In the genomic region with DNA sequence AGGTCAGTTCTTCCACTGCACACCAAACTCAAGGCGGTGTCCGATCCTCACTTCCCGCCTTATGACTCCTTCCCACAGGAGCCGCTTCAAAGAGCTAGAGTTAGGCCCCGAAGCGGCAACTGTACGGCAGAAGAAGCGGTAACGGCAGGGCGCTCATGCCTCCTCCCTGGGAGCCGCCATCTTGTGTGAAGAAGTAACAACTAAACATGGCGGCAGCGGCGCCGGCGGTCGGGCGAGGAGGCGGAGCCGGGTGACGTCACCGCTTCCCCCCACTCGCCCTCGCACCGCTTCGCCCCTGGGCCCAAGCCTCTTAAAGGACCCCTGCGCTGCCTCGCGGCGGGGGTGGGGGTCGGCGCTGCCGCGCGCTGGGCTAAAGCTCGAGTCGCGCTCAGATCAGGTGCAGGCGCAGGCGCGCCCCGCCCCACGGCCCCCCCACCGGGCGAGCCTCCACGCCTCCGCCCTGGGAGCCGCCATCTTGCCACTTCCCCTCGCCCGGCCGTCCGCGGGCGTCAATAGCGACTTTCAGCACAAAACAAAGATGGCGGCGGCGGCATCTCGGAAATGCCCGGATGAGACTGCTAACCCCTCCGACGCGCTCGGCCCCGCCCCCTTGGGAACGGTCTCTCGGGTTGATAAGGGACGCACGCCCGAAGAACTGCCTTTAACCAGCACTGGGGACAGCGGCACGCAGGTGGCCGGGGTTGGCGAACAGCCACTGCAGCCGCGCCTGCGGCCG, we compare ENCODE assay signal across 8 cellular contexts. TPM values are rescaled to one million over a fixed set of nuclear protein-coding genes. Genes with fewer than 3 reads are reported as not detected.
DNase-seq lines count a peak whose midpoint lies in the region; ATAC-seq and TF ChIP-seq lines count a peak whose summit lies in the region.

A gene (minus strand): TSS at position 187 of the 736 bp plus-strand sequence. CDS start 978 bp downstream, outside the sequence.

- peaks cover 8% of the 10 kb centered on the region for H3K79me1 ChIP-seq in neuronal stem cell (ENCODE audit: low read depth, low read length)

- peak; percentile 89 for DNase-seq in EL
- DNase-seq in GOT3 (lab: John Stamatoyannopoulos, UW), result peak; percentile 63
- no peak for DNase-seq in LNCaP clone FGC (ENCODE audit: low read depth)
- peak; percentile 26 for DNase-seq in SHP77 treated with DMSO at 0.1 percent for 48 hours (lab: John Stamatoyannopoulos, UW)
- DNase-seq in activated gamma-delta T cell treated with anti-CD3 and anti-CD28 coated beads, Interleukin-2, amount 50 U/mL, for 16 hours (ENCODE audit: low read depth), result peak; percentile 90
- peak; percentile 52 to 78 for DNase-seq in foreskin keratinocyte
- peak; percentile 88 for DNase-seq in neuronal stem cell (ENCODE audit: low spot score)

- peak within 1 kb of the TSS; percentile 57 for H3K4me2 ChIP-seq in neuronal stem cell (ENCODE audit: insufficient read depth, low read length, poor library complexity, severe bottlenecking)

- no CpG with 5 or more reads among the region's 78 CpGs for WGBS in neuronal stem cell (ENCODE audit: extremely low coverage in 2 of 2, insufficient read length in 2 of 2, insufficient replicate concordance in 1 of 2), 2 donors

- peak within 1 kb of the TSS; percentile 69 for H3K4me3 ChIP-seq in LNCaP clone FGC (ENCODE audit: low read depth, low read length)
- H3K4me3 ChIP-seq in neuronal stem cell (ENCODE audit: low read length in 2 of 2), result peak within 1 kb of the TSS; percentile 66 to 88

- H3K4me1 ChIP-seq in foreskin keratinocyte (no peaks in the 10 kb centered on the region), neuronal stem cell (ENCODE audit: control insufficient read depth in 2 of 2, insufficient read depth in 1 of 2, low read depth in 1 of 2, low read length in 2 of 2) (peaks cover 18 to 32% of the 10 kb centered on the region in 2 donors)

- H3K36me3 ChIP-seq in neuronal stem cell (replicated peaks in 1 of 2; ENCODE audit: control insufficient read depth in 2 of 2, insufficient read depth in 2 of 2, low read length in 2 of 2), result peaks cover 0 to 29% of the 10 kb centered on the region in 2 donors

- peak within 1 kb of the TSS; percentile 93 for H3K9ac ChIP-seq in neuronal stem cell (ENCODE audit: low read depth, low read length, poor library complexity)

- no peaks in the 10 kb centered on the region for H3K27me3 ChIP-seq in foreskin keratinocyte
- H3K27me3 ChIP-seq in neuronal stem cell (ENCODE audit: control insufficient read depth in 3 of 3, insufficient read depth in 3 of 3, low read depth in 1 of 3, low read length in 3 of 3), result peaks cover 0 to 19% (median 0%) of the 10 kb centered on the region in 3 experiments

- peak within 1 kb of the TSS; percentile 91 for H2BK120ac ChIP-seq in neuronal stem cell (ENCODE audit: low read depth, low read length)

- peak within 1 kb of the TSS; percentile 85 for H3K23ac ChIP-seq in neuronal stem cell (ENCODE audit: low read depth, low read length, poor library complexity)

- H3K14ac ChIP-seq in neuronal stem cell (ENCODE audit: low read length), result peak within 1 kb of the TSS; percentile 71

- H4K8ac ChIP-seq in neuronal stem cell (ENCODE audit: low read depth, low read length), result peak within 1 kb of the TSS; percentile 3

- peak within 1 kb of the TSS; percentile 94 for H2AK5ac ChIP-seq in neuronal stem cell (ENCODE audit: low read depth, low read length)

- H2BK5ac ChIP-seq in neuronal stem cell (ENCODE audit: low read length), result peak within 1 kb of the TSS; percentile 87

- peak; percentile 45 for ATAC-seq in foreskin keratinocyte

- H3K27ac ChIP-seq in foreskin keratinocyte (peak within 1 kb of the TSS; percentile 98), neuronal stem cell (replicated peaks; ENCODE audit: low read length) (peak within 1 kb of the TSS; percentile 99)

- H4K91ac ChIP-seq in neuronal stem cell (ENCODE audit: low read depth, low read length, poor library complexity), result no peak within 1 kb of the TSS

- no peak within 1 kb of the TSS for H2BK12ac ChIP-seq in neuronal stem cell (ENCODE audit: low read length)

- H3K9me3 ChIP-seq in neuronal stem cell (replicated peaks in 1 of 2; ENCODE audit: control insufficient read depth in 2 of 2, insufficient read depth in 1 of 2, low read depth in 1 of 2, low read length in 2 of 2), result no peaks in the 10 kb centered on the region

- H3K18ac ChIP-seq in neuronal stem cell (ENCODE audit: low read length), result peak within 1 kb of the TSS; percentile 99

- H2BK15ac ChIP-seq in neuronal stem cell (ENCODE audit: low read length), result peak within 1 kb of the TSS; percentile 75

- peak within 1 kb of the TSS; percentile 76 for H3K4ac ChIP-seq in neuronal stem cell (ENCODE audit: low read length)

- TF ChIP-seq CTCF in LNCaP clone FGC (IDR thresholded peaks at IDR 0.05; ENCODE audit: control insufficient read depth, extremely low read depth, insufficient read depth) (no peak), foreskin keratinocyte (conservative IDR thresholded peaks at IDR 0.05) (no peak), subcutaneous adipose tissue (IDR thresholded peaks at IDR 0.05; ENCODE audit: low read depth) (no peak)

- peak within 1 kb of the TSS; percentile 78 for H2AFZ ChIP-seq in neuronal stem cell (ENCODE audit: low read length)

RNA-seq across cellular contexts. Expression of the gene that starts here (rescaled TPM):
- total RNA-seq in foreskin keratinocyte, result 42.9 and 46.0 TPM in 2 replicates
- polyA plus RNA-seq in foreskin keratinocyte, result 22.0 and 23.2 TPM in 2 replicates
- polyA plus RNA-seq in neuronal stem cell (2013, experiment 1 of 2), result 37.0 TPM
- 39.4 TPM for polyA plus RNA-seq in neuronal stem cell (2013, experiment 2 of 2)
- total RNA-seq in subcutaneous adipose tissue, result 10 to 100 TPM; 17.7 to 33.9 (median 21.2) TPM
